ENCODE assay signal across 10 cellular contexts in genomic region chr1:24735156-24735618, GRCh38. TPM values are rescaled to one million over a fixed set of nuclear protein-coding genes. Genes with fewer than 3 reads are reported as not detected.
DNase-seq lines count a peak whose midpoint lies in the region; ATAC-seq, FAIRE-seq and TF ChIP-seq lines count a peak whose summit lies in the region.
"Had no signal": no experiment of that assay in that cellular context is flagged by ENCODE, and none has a peak within 500 bp of the region (broad histone marks: within the 10 kb centered on the region; RNA-seq: fewer than 3 reads in every experiment).

No MANE protein-coding gene starts in this region.

- H3K4me3 Mint-ChIP-seq in MCF 10A (ENCODE audit: unreplicated experiment): no peak overlapping the region
- no peak overlapping the region for H3K4me3 Mint-ChIP-seq in immature natural killer cell
- H3K4me3 Mint-ChIP-seq: T-helper 2 cell treated with Interferon-gamma antibody and Interleukin-4, amounts not matched to agents 5 μg/mL and 100 μg/mL, for 36 hours had no signal

- FAIRE-seq in RCC 7860 (lab: Jason Lieb, UNC): no peak

- CTCF ChIA-PET in MCF 10A (lab: Yijun Ruan, JAX): interaction anchor here (1.7 kb wide), 1 partner anchor 46 kb away, joined by 6 read pairs; no protein-coding TSS in a partner anchor

- H3K9me3 Mint-ChIP-seq in MCF 10A (ENCODE audit: unreplicated experiment) (no peaks in the 10 kb centered on the region), immature natural killer cell (no peaks in the 10 kb centered on the region)
- H3K9me3 Mint-ChIP-seq: T-helper 2 cell treated with Interferon-gamma antibody and Interleukin-4, amounts not matched to agents 5 μg/mL and 100 μg/mL, for 36 hours had no signal

- no peak for TF ChIP-seq CTCF in MCF 10A (IDR thresholded peaks at IDR 0.05; ENCODE audit: unreplicated experiment)
- TF ChIP-seq CTCF in lung (IDR thresholded peaks at IDR 0.05; ENCODE audit: control extremely low read depth, extremely low read depth): no peak

- H3K27ac ChIP-seq in HUES48 (ENCODE audit: low read depth, low read length): peak overlapping the region; percentile 65
- peak overlapping the region; percentile 50 to 84 for H3K27ac ChIP-seq in lung (ENCODE audit: low read depth in 1 of 2, low read length in 1 of 2)
- H3K27ac ChIP-seq in temporal lobe (ENCODE audit: low read depth, low read length): peak overlapping the region; percentile 55

- WGBS in lung, 2 donors: 63 to 81% methylated on average over 8 of the region's 8 CpGs

- intact Hi-C loops in MCF 10A (cut with micrococcal nuclease): no loop called here

- H3K4me3 ChIP-seq in HUES48 (ENCODE audit: low read depth, low read length): no peak overlapping the region
- no peak overlapping the region for H3K4me3 ChIP-seq in lung

- H3K27me3 ChIP-seq in HUES48 (ENCODE audit: control insufficient read depth, insufficient read depth, low read length) (no peaks in the 10 kb centered on the region), lung (ENCODE audit: control insufficient read depth, insufficient read depth) (no peaks in the 10 kb centered on the region)

- H3K36me3 ChIP-seq in HUES48 (ENCODE audit: control insufficient read depth, insufficient read depth, low read length) (no peaks in the 10 kb centered on the region), lung (ENCODE audit: control insufficient read depth in 2 of 2, insufficient read depth in 2 of 2, low read length in 2 of 2) (no peaks in the 10 kb centered on the region)

- H3K9me3 ChIP-seq in HUES48 (ENCODE audit: control insufficient read depth, insufficient read depth, low read length): peaks cover 3% of the 10 kb centered on the region; the same call in 1 of the 2 replicates
- H3K9me3 ChIP-seq in lung (ENCODE audit: control insufficient read depth in 2 of 2, insufficient read depth in 1 of 2, low read length in 1 of 2): no peaks in the 10 kb centered on the region

- H3K4me1 ChIP-seq in HUES48 (ENCODE audit: control insufficient read depth, insufficient read depth, low read length) (peaks cover 29% of the 10 kb centered on the region), lung (ENCODE audit: control insufficient read depth in 2 of 2, insufficient read depth in 2 of 2, low read length in 2 of 2) (peaks cover 9 to 15% of the 10 kb centered on the region in 2 donors)

- H3K4me1 Mint-ChIP-seq in MCF 10A (ENCODE audit: insufficient read depth, unreplicated experiment) (peaks cover 11% of the 10 kb centered on the region), immature natural killer cell (no peaks in the 10 kb centered on the region)

- no TSS peak for BruUV-seq in MCF 10A (replicated peaks; lab: Mats Ljungman, UMichigan)

- H3K27ac Mint-ChIP-seq in MCF 10A (ENCODE audit: low read depth, unreplicated experiment): peak overlapping the region; percentile 2
- no peak overlapping the region for H3K27ac Mint-ChIP-seq in immature natural killer cell
- H3K27ac Mint-ChIP-seq: T-helper 2 cell treated with Interferon-gamma antibody and Interleukin-4, amounts not matched to agents 5 μg/mL and 100 μg/mL, for 36 hours had no signal

- H3K27me3 Mint-ChIP-seq in MCF 10A (ENCODE audit: insufficient read depth, unreplicated experiment): no peaks in the 10 kb centered on the region
- peaks cover 0 to 5% (median 2%) of the 10 kb centered on the region in 3 donors for H3K27me3 Mint-ChIP-seq in immature natural killer cell (ENCODE audit: low read depth in 3 of 3)

- POLR2A ChIA-PET in MCF 10A (lab: Yijun Ruan, JAX): interaction anchor here (2.5 kb wide), 1 partner anchor 9 kb away, joined by 7 read pairs; the partner anchor contains the start of gene CLIC4

- no peak overlapping the region for H3K9ac ChIP-seq in HUES48 (ENCODE audit: low read depth, low read length)

- DNase-seq in MCF 10A (ENCODE audit: unreplicated experiment) (no peak), lung (ENCODE audit: low spot score) (no peak), Ammon's horn (ENCODE audit: low spot score) (no peak), immature natural killer cell (no peak), RCC 7860 (ENCODE audit: low spot score) (no peak)
- DNase-seq: midbrain had no signal

- H3K36me3 Mint-ChIP-seq in MCF 10A (ENCODE audit: insufficient read depth, unreplicated experiment) (peaks cover 6% of the 10 kb centered on the region), immature natural killer cell (no peaks in the 10 kb centered on the region)

- no peak for ATAC-seq in lung (ENCODE audit: insufficient read depth, low FRiP score)
- ATAC-seq in HG03571 (IDR thresholded peaks at IDR 0.05; ENCODE audit: unreplicated experiment): no peak

RNA-seq across cellular contexts. Expression of gene CLIC4, which starts 10.1 kb away (rescaled TPM):
- total RNA-seq in MCF 10A (2022) (242 and 281 TPM in 2 replicates), lung (100 to 1,000 TPM; 227 to 236 TPM), temporal lobe (85.6 TPM)
- polyA plus RNA-seq in lung (100 to 1,000 TPM in 1 of 2 donors, 10 to 100 TPM in 1; 52.0 to 106 TPM), immature natural killer cell (1 to 10 TPM in 2 of 3 donors, under 1 TPM in 1; 0.81 to 1.6 (median 1.3) TPM)
